In the genomic region with DNA sequence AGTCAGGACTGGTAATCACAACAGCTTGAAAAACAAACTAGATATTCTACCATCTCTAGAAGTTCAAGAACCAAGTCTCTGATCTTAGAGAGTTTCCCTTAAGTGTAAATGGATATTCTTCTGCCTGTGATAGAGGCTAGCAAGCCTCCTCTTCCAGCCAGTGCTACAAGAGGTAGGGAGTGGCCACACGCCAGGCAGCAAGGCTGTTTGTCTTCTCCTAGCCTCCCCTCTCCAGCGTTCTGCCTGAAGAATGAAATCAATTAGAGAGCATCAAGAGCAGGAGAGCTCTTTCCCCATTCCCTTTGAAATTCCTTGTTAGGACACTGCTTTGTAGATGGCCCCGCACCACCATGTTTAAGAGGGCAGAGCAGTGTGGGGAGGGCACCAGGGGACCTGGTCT, we compare ENCODE assay signal across 12 cellular contexts. TPM values are rescaled to one million over a fixed set of nuclear protein-coding genes. Genes with fewer than 3 reads are reported as not detected.
DNase-seq lines count a peak whose midpoint lies in the region; ATAC-seq and TF ChIP-seq lines count a peak whose summit lies in the region.
"Had no signal": no experiment of that assay in that cellular context is flagged by ENCODE, and none has a peak within 500 bp of the region (broad histone marks: within the 10 kb centered on the region; RNA-seq: fewer than 3 reads in every experiment).

No MANE protein-coding gene starts in this region.

- H3K27ac Mint-ChIP-seq in CD4-positive, alpha-beta T cell = peak overlapping the region; percentile 57
- peak overlapping the region; percentile 56 for H3K27ac Mint-ChIP-seq in central memory CD8-positive, alpha-beta T cell (ENCODE audit: low read depth)

- H3K79me2 ChIP-seq in PC-9 (ENCODE audit: low read depth) = no peaks in the 10 kb centered on the region

- no peak overlapping the region for H3K4me2 ChIP-seq in PC-9
- H3K4me2 ChIP-seq: BLaER1 had no signal

- H3K9me3 ChIP-seq in CD4-positive, alpha-beta T cell (ENCODE audit: control insufficient read depth, low read length) = no peaks in the 10 kb centered on the region
- H3K9me3 ChIP-seq in PC-9 (ENCODE audit: insufficient read depth, low read depth) = no peaks in the 10 kb centered on the region
- no peaks in the 10 kb centered on the region for H3K9me3 ChIP-seq in tibial nerve
- H3K9me3 ChIP-seq: BLaER1, body of pancreas, SJSA1 had no signal

- BruUV-seq in PC-9 (replicated peaks; lab: Mats Ljungman, UMichigan) = no TSS peak

- H3K27ac ChIP-seq in CD4-positive, alpha-beta T cell (ENCODE audit: low read depth, low read length) = no peak overlapping the region
- H3K27ac ChIP-seq in PC-9 (no peak overlapping the region), tibial nerve (no peak overlapping the region)
- H3K27ac ChIP-seq: BLaER1, body of pancreas, SJSA1 had no signal

- TF ChIP-seq POLR2A in tibial nerve (IDR thresholded peaks at IDR 0.05) = no peak

- intact Hi-C loops in CD4-positive, alpha-beta T cell (cut with DNase I, micrococcal nuclease) = loop anchor here in 1 of 2 experiments (5.0 kb wide), 1 partner anchor 93 kb away; no protein-coding TSS in a partner anchor
- intact Hi-C loops in PC-9 (cut with micrococcal nuclease; ENCODE audit: unreplicated experiment) = no loop called here

- H4K20me1 ChIP-seq in PC-9 (ENCODE audit: insufficient read depth) = no peaks in the 10 kb centered on the region
- H4K20me1 ChIP-seq: BLaER1 had no signal

- no peaks in the 10 kb centered on the region for H3K36me3 Mint-ChIP-seq in CD4-positive, alpha-beta T cell (ENCODE audit: low read depth)
- peaks cover 7% of the 10 kb centered on the region for H3K36me3 Mint-ChIP-seq in central memory CD8-positive, alpha-beta T cell (ENCODE audit: insufficient read depth)

- ATAC-seq in CD4-positive, alpha-beta T cell (ENCODE audit: poor library complexity) = no peak
- ATAC-seq in GM19035 (IDR thresholded peaks at IDR 0.05; ENCODE audit: unreplicated experiment) = peak; percentile 4
- ATAC-seq in HG03342 (IDR thresholded peaks at IDR 0.05; ENCODE audit: unreplicated experiment) = peak; percentile 10
- ATAC-seq in central memory CD8-positive, alpha-beta T cell (replicated peaks; ENCODE audit: extremely low read depth, poor library complexity, severe bottlenecking) = no peak
- ATAC-seq: body of pancreas had no signal

- H3K4me3 Mint-ChIP-seq in CD4-positive, alpha-beta T cell = peak overlapping the region; percentile 34
- peak overlapping the region; percentile 36 for H3K4me3 Mint-ChIP-seq in central memory CD8-positive, alpha-beta T cell

- no peak for TF ChIP-seq CTCF in CD4-positive, alpha-beta T cell (IDR thresholded peaks at IDR 0.05)
- no peak for TF ChIP-seq CTCF in PC-9 (conservative IDR thresholded peaks at IDR 0.05)
- no peak for TF ChIP-seq CTCF in tibial nerve (IDR thresholded peaks at IDR 0.05)

- H3K4me1 ChIP-seq in PC-9 (replicated peaks; ENCODE audit: insufficient read depth) (peaks cover 14% of the 10 kb centered on the region), tibial nerve (peaks cover 0 to 48% (median 18%) of the 10 kb centered on the region in 4 donors)
- H3K4me1 ChIP-seq: body of pancreas had no signal

- POLR2A ChIA-PET in CD4-positive, alpha-beta T cell (lab: Charles Lee) = interaction anchor here (0.7 kb wide), 1 partner anchor 20 kb away, joined by 3 read pairs; no protein-coding TSS in a partner anchor
- POLR2A ChIA-PET in PC-9 (lab: Charles Lee; ENCODE audit: unreplicated experiment) = no interaction called here

- no peaks in the 10 kb centered on the region for H3K27me3 ChIP-seq in CD4-positive, alpha-beta T cell (ENCODE audit: control insufficient read depth, insufficient read depth, low read length)
- H3K27me3 ChIP-seq in PC-9 (ENCODE audit: insufficient read depth, low read depth) (no peaks in the 10 kb centered on the region), tibial nerve (no peaks in the 10 kb centered on the region)
- H3K27me3 ChIP-seq: BLaER1, body of pancreas, SJSA1 had no signal

- CTCF ChIA-PET in CD4-positive, alpha-beta T cell (lab: Charles Lee) = no interaction called here
- CTCF ChIA-PET in PC-9 (lab: Charles Lee) = no interaction called here

- H3K4me1 Mint-ChIP-seq in CD4-positive, alpha-beta T cell (ENCODE audit: low read depth) = peaks cover 97% of the 10 kb centered on the region
- H3K4me1 Mint-ChIP-seq in central memory CD8-positive, alpha-beta T cell = peaks cover 93% of the 10 kb centered on the region

- no peaks in the 10 kb centered on the region for H3K9me2 ChIP-seq in PC-9 (ENCODE audit: insufficient read depth)

- H3K4me3 ChIP-seq in PC-9 = no peak overlapping the region
- no peak overlapping the region for H3K4me3 ChIP-seq in tibial nerve
- H3K4me3 ChIP-seq: BLaER1, body of pancreas, SJSA1 had no signal

- TF ChIP-seq EP300 in tibial nerve (IDR thresholded peaks at IDR 0.05) = no peak

- H3F3A ChIP-seq in PC-9 (ENCODE audit: insufficient read depth, low read depth) = no peaks in the 10 kb centered on the region

- WGBS in tibial nerve, 2 donors = 78 to 81% methylated on average over 3 of the region's 3 CpGs

- no peak overlapping the region for H2AFZ ChIP-seq in PC-9

- H3K36me3 ChIP-seq in PC-9 (ENCODE audit: low read depth) (no peaks in the 10 kb centered on the region), tibial nerve (no peaks in the 10 kb centered on the region)
- H3K36me3 ChIP-seq: BLaER1, SJSA1 had no signal

- no peaks in the 10 kb centered on the region for H3K9me3 Mint-ChIP-seq in CD4-positive, alpha-beta T cell
- no peaks in the 10 kb centered on the region for H3K9me3 Mint-ChIP-seq in central memory CD8-positive, alpha-beta T cell

- H3K27me3 Mint-ChIP-seq in CD4-positive, alpha-beta T cell = no peaks in the 10 kb centered on the region
- no peaks in the 10 kb centered on the region for H3K27me3 Mint-ChIP-seq in central memory CD8-positive, alpha-beta T cell

- DNase-seq in CD4-positive, alpha-beta T cell = no peak
- DNase-seq in central memory CD8-positive, alpha-beta T cell (ENCODE audit: low spot score in 2 of 2) = no peak
- no peak for DNase-seq in PC-9
- no peak for DNase-seq in D341Med (ENCODE audit: low spot score)
- no peak for DNase-seq in NCI-H1105 (lab: John Stamatoyannopoulos, UW)
- no peak for DNase-seq in tibial nerve (ENCODE audit: low spot score in 2 of 2)
- DNase-seq: body of pancreas, NCI-H526 had no signal

RNA-seq across cellular contexts. Expression of a gene that starts 19.3 kb away (rescaled TPM):
- 10 to 100 TPM; 63.8 to 67.1 TPM for total RNA-seq in CD4-positive, alpha-beta T cell
- 45.4 and 55.2 TPM in 2 replicates for total RNA-seq in PC-9 (2021)
- total RNA-seq in tibial nerve = 10 to 100 TPM; 45.5 to 48.7 (median 46.8) TPM

Comparison
In these comparisons a context has a peak if more than half of its experiments do, and no peak if none do; other contexts are left out.
1. ATAC-seq: peak in GM19035 (single experiment) and HG03342 (single experiment); none in CD4-positive, alpha-beta T cell (single experiment) and central memory CD8-positive, alpha-beta T cell (single experiment).